9 cellular contexts compared by ENCODE assay signal in genomic region chr9:684055-684949, GRCh38.
DNase-seq lines count a peak whose midpoint lies in the region; ATAC-seq and TF ChIP-seq lines count a peak whose summit lies in the region.
"Had no signal": no experiment of that assay in that cellular context is flagged by ENCODE, and none has a peak within 500 bp of the region (broad histone marks: within the 10 kb centered on the region; RNA-seq: fewer than 3 reads in every experiment).

No MANE protein-coding gene starts in this region.

- no peaks in the 10 kb centered on the region for H3K36me3 Mint-ChIP-seq in activated CD8-positive, alpha-beta T cell treated with anti-CD3 and anti-CD28 coated beads, Interleukin-2, amount 10 ng/mL, durations not matched to agents 7 days and 5 days (ENCODE audit: low read depth)
- H3K36me3 Mint-ChIP-seq: activated naive CD8-positive, alpha-beta T cell treated with anti-CD3 and anti-CD28 coated beads, Interleukin-2, amount 10 ng/mL, durations not matched to agents 7 days and 5 days had no signal

- intact Hi-C loops in transverse colon (cut with DNase I; ENCODE audit: low total_unique reads) = no loop called here

- no peak for TF ChIP-seq EP300 in transverse colon (IDR thresholded peaks at IDR 0.05; ENCODE audit: low read depth)

- DNase-seq in NCI-H1417 (lab: John Stamatoyannopoulos, UW) (peak in 2 of 3 experiments; percentile 2 to 77), NCI-H1417 treated with DMSO at 0.1 percent for 48 hours (lab: John Stamatoyannopoulos, UW) (no peak), choroid plexus epithelial cell (ENCODE audit: low read depth) (peak; percentile 54), transverse colon (no peak), RKO (ENCODE audit: low spot score) (no peak)
- no peak for DNase-seq in activated CD8-positive, alpha-beta T cell treated with anti-CD3 and anti-CD28 coated beads, Interleukin-2, amount 10 ng/mL, durations not matched to agents 7 days and 5 days
- DNase-seq: activated naive CD8-positive, alpha-beta T cell treated with anti-CD3 and anti-CD28 coated beads, Interleukin-2, amount 10 ng/mL, durations not matched to agents 7 days and 5 days had no signal

- no peak for ATAC-seq in activated CD8-positive, alpha-beta T cell treated with anti-CD3 and anti-CD28 coated beads, Interleukin-2, amount 10 ng/mL, durations not matched to agents 7 days and 5 days
- no peak for ATAC-seq in GM18520 (IDR thresholded peaks at IDR 0.05; ENCODE audit: unreplicated experiment)

- no peak for TF ChIP-seq RAD21 in liver (IDR thresholded peaks at IDR 0.05)

- H3K36me3 ChIP-seq in liver (ENCODE audit: control insufficient read depth in 4 of 4, insufficient read depth in 3 of 4, low read depth in 1 of 4, low read length in 3 of 4) (no peaks in the 10 kb centered on the region), transverse colon (no peaks in the 10 kb centered on the region)

- no peaks in the 10 kb centered on the region for H3K9me3 Mint-ChIP-seq in activated CD8-positive, alpha-beta T cell treated with anti-CD3 and anti-CD28 coated beads, Interleukin-2, amount 10 ng/mL, durations not matched to agents 7 days and 5 days (ENCODE audit: insufficient read depth)
- H3K9me3 Mint-ChIP-seq: activated naive CD8-positive, alpha-beta T cell treated with anti-CD3 and anti-CD28 coated beads, Interleukin-2, amount 10 ng/mL, durations not matched to agents 7 days and 5 days had no signal

- H3K4me3 ChIP-seq in choroid plexus epithelial cell (ENCODE audit: low read depth, low read length) (no peak overlapping the region), liver (ENCODE audit: low read depth in 1 of 3, low read length in 3 of 3) (peak overlapping the region; percentile 45 to 72 (median 50)), transverse colon (peak overlapping the region in 2 of 4 donors; percentile 4 to 24)

- no peak overlapping the region for H3K4me3 Mint-ChIP-seq in activated CD8-positive, alpha-beta T cell treated with anti-CD3 and anti-CD28 coated beads, Interleukin-2, amount 10 ng/mL, durations not matched to agents 7 days and 5 days
- H3K4me3 Mint-ChIP-seq: activated naive CD8-positive, alpha-beta T cell treated with anti-CD3 and anti-CD28 coated beads, Interleukin-2, amount 10 ng/mL, durations not matched to agents 7 days and 5 days had no signal

- peaks cover 10% of the 10 kb centered on the region for H3K27me3 Mint-ChIP-seq in activated CD8-positive, alpha-beta T cell treated with anti-CD3 and anti-CD28 coated beads, Interleukin-2, amount 10 ng/mL, durations not matched to agents 7 days and 5 days (ENCODE audit: low read depth)

- no peaks in the 10 kb centered on the region for H3K9me3 ChIP-seq in liver (ENCODE audit: control insufficient read depth in 4 of 4, low read length in 3 of 4)
- H3K9me3 ChIP-seq in transverse colon = no peaks in the 10 kb centered on the region

- H3K4me1 ChIP-seq in liver (ENCODE audit: control insufficient read depth in 4 of 4, insufficient read depth in 4 of 4, low read length in 3 of 4) (peaks cover 7 to 23% (median 11%) of the 10 kb centered on the region in 4 donors), transverse colon (peaks cover 4 to 32% (median 16%) of the 10 kb centered on the region in 4 donors)

- CTCF ChIA-PET in activated CD8-positive, alpha-beta T cell treated with anti-CD3 and anti-CD28 coated beads, Interleukin-2, amount 10 ng/mL, durations not matched to agents 7 days and 5 days (lab: Charles Lee) = interaction anchor here (1.0 kb wide), 2 partner anchors 9 to 19 kb away, joined by 3 to 4 read pairs; no protein-coding TSS in a partner anchor

- H3K27ac Mint-ChIP-seq in activated CD8-positive, alpha-beta T cell treated with anti-CD3 and anti-CD28 coated beads, Interleukin-2, amount 10 ng/mL, durations not matched to agents 7 days and 5 days = no peak overlapping the region
- H3K27ac Mint-ChIP-seq: activated naive CD8-positive, alpha-beta T cell treated with anti-CD3 and anti-CD28 coated beads, Interleukin-2, amount 10 ng/mL, durations not matched to agents 7 days and 5 days had no signal

- POLR2A ChIA-PET in activated CD8-positive, alpha-beta T cell treated with anti-CD3 and anti-CD28 coated beads, Interleukin-2, amount 10 ng/mL, durations not matched to agents 7 days and 5 days (lab: Charles Lee) = no interaction called here

- peak overlapping the region; percentile 92 to 100 for H3K9ac ChIP-seq in liver (ENCODE audit: low read depth in 1 of 2, low read length in 2 of 2)

- H3K27ac ChIP-seq in liver (ENCODE audit: low read depth in 1 of 2, low read length in 2 of 2) (peak overlapping the region; percentile 95 to 99), transverse colon (peak overlapping the region; percentile 71 to 77 (median 75))

- no peaks in the 10 kb centered on the region for H3K27me3 ChIP-seq in liver (ENCODE audit: control insufficient read depth in 4 of 4, insufficient read depth in 4 of 4, low read length in 3 of 4)
- H3K27me3 ChIP-seq in transverse colon = no peaks in the 10 kb centered on the region

- TF ChIP-seq CTCF in choroid plexus epithelial cell (conservative IDR thresholded peaks at IDR 0.05; ENCODE audit: low read depth, low read length) (no peak), liver (IDR thresholded peaks at IDR 0.05; ENCODE audit: low read depth, low read length, missing input control) (no peak), transverse colon (IDR thresholded peaks at IDR 0.05) (no peak)

- no peaks in the 10 kb centered on the region for H3K4me1 Mint-ChIP-seq in activated CD8-positive, alpha-beta T cell treated with anti-CD3 and anti-CD28 coated beads, Interleukin-2, amount 10 ng/mL, durations not matched to agents 7 days and 5 days (ENCODE audit: low read depth)
- H3K4me1 Mint-ChIP-seq: activated naive CD8-positive, alpha-beta T cell treated with anti-CD3 and anti-CD28 coated beads, Interleukin-2, amount 10 ng/mL, durations not matched to agents 7 days and 5 days had no signal

- TF ChIP-seq POLR2A in transverse colon (IDR thresholded peaks at IDR 0.05) = no peak

- in situ Hi-C loops in transverse colon (cut with MboI; ENCODE audit: low pct_ligation_motif_present in 1 of 4, low pct_unique_long_range_greater_than_20kb in 1 of 4, low sequenced_read_pairs in 3 of 4) = no loop called here

- whole genome bisulfite sequencing in liver = 25% methylated on average over 9 of the region's 9 CpGs
- WGBS in transverse colon (ENCODE audit: low coverage in 1 of 2), 2 donors = 65 to 68% methylated on average over 8 to 9 of the region's 9 CpGs

TF ChIP-seq in liver, 16 proteins besides CTCF, POLR2A, EP300 and RAD21:
- TF ChIP-seq TAF1 (conservative IDR thresholded peaks at IDR 0.05) (peak; percentile 13), HNF4G (IDR thresholded peaks at IDR 0.05) (no peak), SP1 (IDR thresholded peaks at IDR 0.05) (no peak), JUND (IDR thresholded peaks at IDR 0.05) (no peak), RXRA (IDR thresholded peaks at IDR 0.05) (no peak), FOXA2 (IDR thresholded peaks at IDR 0.05) (no peak)
- TF ChIP-seq, protein P1, sequence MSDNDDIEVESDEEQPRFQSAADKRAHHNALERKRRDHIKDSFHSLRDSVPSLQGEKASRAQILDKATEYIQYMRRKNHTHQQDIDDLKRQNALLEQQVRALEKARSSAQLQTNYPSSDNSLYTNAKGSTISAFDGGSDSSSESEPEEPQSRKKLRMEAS (IDR thresholded peaks at IDR 0.05) = no peak
- TF ChIP-seq, protein P2, sequence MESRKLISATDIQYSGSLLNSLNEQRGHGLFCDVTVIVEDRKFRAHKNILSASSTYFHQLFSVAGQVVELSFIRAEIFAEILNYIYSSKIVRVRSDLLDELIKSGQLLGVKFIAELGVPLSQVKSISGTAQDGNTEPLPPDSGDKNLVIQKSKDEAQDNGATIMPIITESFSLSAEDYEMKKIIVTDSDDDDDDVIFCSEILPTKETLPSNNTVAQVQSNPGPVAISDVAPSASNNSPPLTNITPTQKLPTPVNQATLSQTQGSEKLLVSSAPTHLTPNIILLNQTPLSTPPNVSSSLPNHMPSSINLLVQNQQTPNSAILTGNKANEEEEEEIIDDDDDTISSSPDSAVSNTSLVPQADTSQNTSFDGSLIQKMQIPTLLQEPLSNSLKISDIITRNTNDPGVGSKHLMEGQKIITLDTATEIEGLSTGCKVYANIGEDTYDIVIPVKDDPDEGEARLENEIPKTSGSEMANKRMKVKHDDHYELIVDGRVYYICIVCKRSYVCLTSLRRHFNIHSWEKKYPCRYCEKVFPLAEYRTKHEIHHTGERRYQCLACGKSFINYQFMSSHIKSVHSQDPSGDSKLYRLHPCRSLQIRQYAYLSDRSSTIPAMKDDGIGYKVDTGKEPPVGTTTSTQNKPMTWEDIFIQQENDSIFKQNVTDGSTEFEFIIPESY (IDR thresholded peaks at IDR 0.05) = no peak

Comparison
In these comparisons a context has a peak if more than half of its experiments do, and no peak if none do; other contexts are left out.
1. DNase-seq: peak in NCI-H1417 (2 of 3) and choroid plexus epithelial cell (single experiment); none in NCI-H1417 treated with DMSO at 0.1 percent for 48 hours (single experiment), transverse colon (single experiment), activated CD8-positive, alpha-beta T cell treated with anti-CD3 and anti-CD28 coated beads, Interleukin-2, amount 10 ng/mL, durations not matched to agents 7 days and 5 days (single experiment) and RKO (single experiment).